8 cellular contexts compared by ENCODE assay signal in the genomic region with DNA sequence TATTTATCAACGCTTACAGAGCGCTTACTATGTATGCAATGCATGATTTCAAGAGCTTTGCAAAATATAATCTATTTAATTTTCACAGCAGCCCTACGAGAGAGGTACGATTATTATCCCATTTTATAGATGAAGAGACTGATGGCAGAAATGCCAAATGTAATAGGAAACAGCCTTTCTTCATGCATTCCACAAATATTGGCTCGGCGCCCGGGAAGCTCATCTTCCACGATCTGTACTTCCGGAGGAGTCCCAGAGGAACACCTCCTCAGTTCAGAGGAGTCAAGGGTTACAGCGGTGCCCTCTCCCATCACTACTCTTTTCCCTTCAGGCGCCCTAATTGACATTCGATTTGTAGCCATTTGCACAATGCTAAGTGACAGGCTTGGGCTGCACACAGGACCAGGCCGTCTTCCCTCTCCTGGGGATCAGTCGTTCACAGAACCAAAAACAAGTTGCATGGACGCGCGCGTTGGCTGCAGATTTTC. TPM values are rescaled to one million over a fixed set of nuclear protein-coding genes. Genes with fewer than 3 reads are reported as not detected.
DNase-seq lines count a peak whose midpoint lies in the region; ATAC-seq, FAIRE-seq and TF ChIP-seq lines count a peak whose summit lies in the region.

No MANE protein-coding gene starts in this region.

- peaks cover 12% of the 10 kb centered on the region for H3K27me3 Mint-ChIP-seq in H9 (ENCODE audit: low read depth)

- peaks cover 26% of the 10 kb centered on the region for H3K23me2 ChIP-seq in H9 (ENCODE audit: insufficient read length, low read depth, low read length, poor library complexity, severe bottlenecking)

- ATAC-seq in lower lobe of right lung: no peak
- ATAC-seq in HG03354 (IDR thresholded peaks at IDR 0.05; ENCODE audit: poor library complexity, severe bottlenecking, unreplicated experiment): no peak

- H2BK120ac ChIP-seq in H9 (ENCODE audit: low read depth, low read length, poor library complexity, severe bottlenecking): no peak overlapping the region

- no peak overlapping the region for H3K4ac ChIP-seq in H9 (ENCODE audit: low read depth, low read length)

- peak overlapping the region; percentile 41; the same call in 1 of the 2 replicates for H3K14ac ChIP-seq in H9 (ENCODE audit: insufficient read depth, low read length)

- FAIRE-seq in bronchial epithelial cell (lab: Jason Lieb, UNC): no peak

- no peak overlapping the region for H3K9ac ChIP-seq in H9 (ENCODE audit: extremely low read depth, insufficient read length, low read length)

- H3K18ac ChIP-seq in H9 (ENCODE audit: insufficient read length, low read depth, low read length): peak overlapping the region; percentile 46

- peaks cover 8 to 17% of the 10 kb centered on the region in 2 experiments for H3K4me1 Mint-ChIP-seq in H9

- POLR2A ChIA-PET in AG04449 (lab: Yijun Ruan, JAX): interaction anchor here (0.6 to 1.3 kb wide), 6 partner anchors 9 to 132 kb away, joined by 3 to 6 read pairs (median 4); a partner anchor contains a TSS

- no peak overlapping the region for H4K5ac ChIP-seq in H9 (ENCODE audit: insufficient read length, low read depth, low read length)

- H3K4me3 Mint-ChIP-seq in H9: peak overlapping the region; percentile 69 to 83

- no peak overlapping the region for H3T11ph ChIP-seq in H9 (ENCODE audit: low read length)

- peak overlapping the region; percentile 57 for H3K4me3 ChIP-seq in AG04449 (ENCODE audit: low read depth, low read length)
- peak overlapping the region; percentile 93 for H3K4me3 ChIP-seq in bronchial epithelial cell (ENCODE audit: low read depth, low read length)
- H3K4me3 ChIP-seq in lower lobe of right lung: peak overlapping the region; percentile 87
- peak overlapping the region in 1 of 2 donors; percentile 20 for H3K4me3 ChIP-seq in uterus

- no CpG with 5 or more reads among the region's 18 CpGs for WGBS in H9 (ENCODE audit: extremely low coverage, insufficient read length, low lambda C conversion rate)

- no peak overlapping the region for H2BK15ac ChIP-seq in H9 (ENCODE audit: low read depth, low read length)

- H3K4me2 ChIP-seq in H9 (ENCODE audit: insufficient read depth, insufficient read length, low read length): peak overlapping the region; percentile 48

- no peak overlapping the region for H2BK12ac ChIP-seq in H9 (ENCODE audit: insufficient read length, low read depth, low read length)

- H3K4me1 ChIP-seq in H9 (ENCODE audit: insufficient read depth, low read length) (peaks cover 4% of the 10 kb centered on the region; the same call in 1 of the 2 replicates), lower lobe of right lung (peaks cover 60% of the 10 kb centered on the region), uterus (peaks cover 0 to 7% of the 10 kb centered on the region in 2 donors)

- no peaks in the 10 kb centered on the region for H3K9me3 ChIP-seq in H9 (ENCODE audit: control insufficient read depth, low read depth, low read length)
- no peaks in the 10 kb centered on the region for H3K9me3 ChIP-seq in lower lobe of right lung
- no peaks in the 10 kb centered on the region for H3K9me3 ChIP-seq in uterus

- peaks cover 2% of the 10 kb centered on the region for H4K20me1 ChIP-seq in H9 (ENCODE audit: control insufficient read depth, insufficient read depth, insufficient read length)

- H2BK5ac ChIP-seq in H9 (ENCODE audit: insufficient read length, low read length): no peak overlapping the region

- TF ChIP-seq POLR2A in uterus (IDR thresholded peaks at IDR 0.05): no peak

- no peak for DNase-seq in AG04449 (ENCODE audit: low read depth, low spot score)
- no peak for DNase-seq in H9
- peak; percentile 78 for DNase-seq in NCI-H510A (lab: John Stamatoyannopoulos, UW)
- DNase-seq in bronchial epithelial cell (ENCODE audit: low read depth): no peak
- DNase-seq in lower lobe of right lung: peak; percentile 70
- DNase-seq in uterus: peak; percentile 78 to 83
- DNase-seq in stimulated activated CD4-positive, alpha-beta T cell treated with anti-CD3 and anti-CD28 coated beads, Interleukin-15, amount 100 ng/mL, for 24 hours: no peak

- H3K27me3 ChIP-seq in H9 (ENCODE audit: insufficient read depth, low read length) (peaks cover 2% of the 10 kb centered on the region; the same call in 1 of the 2 replicates), bronchial epithelial cell (ENCODE audit: control insufficient read depth, insufficient read depth, low read length) (no peaks in the 10 kb centered on the region), lower lobe of right lung (ENCODE audit: low read depth) (no peaks in the 10 kb centered on the region), uterus (no peaks in the 10 kb centered on the region)

- no peak overlapping the region for H2AFZ ChIP-seq in H9 (ENCODE audit: low read length)

- intact Hi-C loops in lower lobe of right lung (cut with DNase I) (loop anchor here (10.0 kb wide), 1 partner anchor 55 kb away; no protein-coding TSS in a partner anchor), uterus (cut with DNase I; ENCODE audit: low total_unique reads) (loop anchor here (5.0 kb wide), 1 partner anchor 133 kb away; no protein-coding TSS in a partner anchor)

- no peak overlapping the region for H2AK5ac ChIP-seq in H9 (ENCODE audit: insufficient read length, low read length)

- H4K91ac ChIP-seq in H9 (ENCODE audit: insufficient read length, low read depth, low read length): no peak overlapping the region

- H3K56ac ChIP-seq in H9 (ENCODE audit: insufficient read length, low read depth, low read length): no peak overlapping the region

- H3K27ac ChIP-seq in H9 (ENCODE audit: insufficient read length, low read depth, low read length): peak overlapping the region; percentile 47
- H3K27ac ChIP-seq in lower lobe of right lung: peak overlapping the region; percentile 96
- H3K27ac ChIP-seq in uterus: peak overlapping the region; percentile 97

- H4K8ac ChIP-seq in H9 (replicated peaks; ENCODE audit: insufficient read length, low read depth, low read length): no peak overlapping the region

- H3K79me1 ChIP-seq in H9 (ENCODE audit: insufficient read depth, low read depth, low read length, poor library complexity, severe bottlenecking): no peaks in the 10 kb centered on the region

- H3K9me3 Mint-ChIP-seq in H9: no peaks in the 10 kb centered on the region

- H3K23ac ChIP-seq in H9 (ENCODE audit: insufficient read length, low read depth, low read length): no peak overlapping the region

- H3K79me2 ChIP-seq in H9 (ENCODE audit: insufficient read depth, low read length): peaks cover 27% of the 10 kb centered on the region

- CTCF ChIA-PET in AG04449 (lab: Yijun Ruan, JAX): interaction anchor here (0.8 to 7.0 kb wide), 5 partner anchors 19 to 172 kb away, joined by 3 to 138 read pairs (median 3); no protein-coding TSS in a partner anchor

- TF ChIP-seq CTCF in AG04449 (IDR thresholded peaks at IDR 0.05; ENCODE audit: insufficient read depth, low read length, missing control alignments) (no peak), H9 (conservative IDR thresholded peaks at IDR 0.05) (no peak), bronchial epithelial cell (IDR thresholded peaks at IDR 0.05; ENCODE audit: insufficient read depth, low read length, severe bottlenecking) (no peak), lower lobe of right lung (IDR thresholded peaks at IDR 0.05) (no peak), uterus (IDR thresholded peaks at IDR 0.05) (peak in 1 of 4 experiments; percentile 3)

- no peaks in the 10 kb centered on the region for H3K36me3 Mint-ChIP-seq in H9 (ENCODE audit: insufficient read depth in 1 of 3, low read depth in 3 of 3)

- no peak overlapping the region for H2BK20ac ChIP-seq in H9 (ENCODE audit: low read depth, low read length, poor library complexity, severe bottlenecking)

- H3K27ac Mint-ChIP-seq in H9: peak overlapping the region; percentile 96

- H3K36me3 ChIP-seq in bronchial epithelial cell (ENCODE audit: control insufficient read depth, insufficient read depth, low read length): no peaks in the 10 kb centered on the region
- no peaks in the 10 kb centered on the region for H3K36me3 ChIP-seq in lower lobe of right lung
- H3K36me3 ChIP-seq in uterus: no peaks in the 10 kb centered on the region

RNA-seq across cellular contexts. Expression of a gene that starts 1.1 kb away (rescaled TPM):
- total RNA-seq in H9 (2021) (49.0 and 49.8 TPM in 2 replicates), bronchial epithelial cell (24.0 and 37.1 TPM in 2 replicates), lower lobe of right lung (61.6 TPM), uterus (10 to 100 TPM in 2 of 4 donors, 1 to 10 TPM in 2; 8.7 to 69.4 (median 30.9) TPM)

RNA-seq across cellular contexts. Expression of a gene that starts 9.0 kb away (rescaled TPM):
- total RNA-seq in H9 (2021) (193 and 200 TPM in 2 replicates), bronchial epithelial cell (120 and 206 TPM in 2 replicates), lower lobe of right lung (120 TPM), uterus (10 to 100 TPM in 3 of 4 donors, 1 to 10 TPM in 1; 3.8 to 59.1 (median 45.1) TPM)

Comparison
In these comparisons a context has a peak if more than half of its experiments do, and no peak if none do; other contexts are left out.
1. DNase-seq: peak in NCI-H510A (single experiment), lower lobe of right lung (single experiment) and uterus (2 of 2); none in AG04449 (single experiment), H9 (single experiment), bronchial epithelial cell (single experiment) and stimulated activated CD4-positive, alpha-beta T cell treated with anti-CD3 and anti-CD28 coated beads, Interleukin-15, amount 100 ng/mL, for 24 hours (single experiment).
2. H3K27ac ChIP-seq: peak in every context shown above with its lines; median percentile 97 in uterus; 96 in lower lobe of right lung; 47 in H9.